Comparison of ENCODE assay signal across 25 cellular contexts in the genomic region with DNA sequence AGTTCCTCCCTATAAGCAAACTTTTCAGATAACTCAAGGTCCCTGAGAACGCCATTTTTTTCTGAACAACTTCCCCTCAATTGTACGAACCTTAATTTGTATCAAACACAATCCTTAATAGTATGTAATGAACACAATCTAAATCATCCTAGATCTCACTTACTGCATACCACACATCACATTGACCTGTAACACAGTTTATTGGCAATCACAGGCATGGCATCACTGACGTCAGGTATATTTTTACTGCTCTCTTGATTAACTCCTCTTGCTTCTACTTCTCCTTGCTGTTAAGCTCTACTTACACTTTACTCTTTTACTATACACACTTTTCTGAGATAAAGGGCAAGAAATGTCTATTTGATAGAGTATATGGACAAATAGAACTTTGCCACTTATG.
"Had no signal": no experiment of that assay in that cellular context is flagged by ENCODE, and none has a peak within 500 bp of the region (broad histone marks: within the 10 kb centered on the region; RNA-seq: fewer than 3 reads in every experiment).

No MANE protein-coding gene starts in this region.

- H3K36me3 ChIP-seq: MG63, SJSA1 had no signal

- DNase-seq: activated CD4-positive, alpha-beta T cell treated with anti-CD3 and anti-CD28 coated beads for 48 hours; activated CD4-positive, alpha-beta T cell treated with anti-CD3 and anti-CD28 coated beads, Interleukin-2, amount 50 U/mL, for 4 hours; activated CD4-positive, CD25-positive, alpha-beta regulatory T cell treated with anti-CD3 and anti-CD28 coated beads, Interleukin-2, amount 50 U/mL, for 72 hours; activated CD8-positive, alpha-beta memory T cell treated with anti-CD3 and anti-CD28 coated beads, Interleukin-2, amount 10 ng/mL, durations not matched to agents 7 days and 5 days; activated effector memory CD4-positive, alpha-beta T cell treated with Interleukin-2 at 50 U/mL for 16 hours; activated naive CD4-positive, alpha-beta T cell; activated T-cell treated with anti-CD3 and anti-CD28 coated beads, Interleukin-2, amount 50 U/mL, for 24 hours; aorta; MG63; MV-4-11; NCI-H1092 treated with DMSO at 0.1 percent for 48 hours; NCI-H1436; NCI-H1694 treated with DMSO at 0.1 percent for 48 hours; NCI-H2029 treated with DMSO at 0.1 percent for 48 hours; NCI-H345; NCI-H510A; NCI-H526 treated with DMSO at 0.1 percent for 48 hours; NCI-H82; RPMI8226; SHP77; SW 1271 had no signal

- H3K27ac ChIP-seq: SJSA1 had no signal

- FAIRE-seq: bronchial epithelial cell had no signal

- H3K27me3 ChIP-seq: MG63, SJSA1 had no signal

- H3K4me1 ChIP-seq: SJSA1 had no signal

- ATAC-seq: activated CD8-positive, alpha-beta memory T cell treated with anti-CD3 and anti-CD28 coated beads, Interleukin-2, amount 10 ng/mL, durations not matched to agents 7 days and 5 days; SK-N-SH treated with all-trans-retinoic acid at 6 μM for 48 hours; WTC11 had no signal

- H3K9me3 ChIP-seq: MG63, SJSA1 had no signal

- H3K4me3 ChIP-seq: MG63, SJSA1 had no signal
